8 cellular contexts compared by ENCODE assay signal in the genomic region with DNA sequence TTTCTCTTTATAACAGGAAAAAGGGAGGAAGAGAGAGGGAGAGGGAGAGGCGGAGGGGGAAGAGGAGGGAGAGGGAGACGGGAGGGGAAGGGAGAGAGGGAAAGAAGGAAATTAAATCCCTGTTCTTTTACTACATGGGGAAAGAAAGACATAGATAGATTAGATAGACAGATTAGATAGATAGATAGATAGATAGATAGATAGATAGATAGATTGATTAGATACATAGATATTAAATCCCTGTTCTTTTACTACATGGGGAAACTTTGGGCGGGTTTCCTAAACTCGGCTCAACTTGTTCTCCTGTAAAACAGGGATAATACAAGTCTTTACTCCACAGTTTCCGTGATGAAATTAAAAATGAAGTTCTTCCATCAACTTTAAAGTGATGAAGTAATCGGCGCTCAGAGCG. TPM values are rescaled to one million over a fixed set of nuclear protein-coding genes. Genes with fewer than 3 reads are reported as not detected.
DNase-seq lines count a peak whose midpoint lies in the region; ATAC-seq and TF ChIP-seq lines count a peak whose summit lies in the region.

No MANE protein-coding gene starts in this region.

- H3K27ac ChIP-seq in tibial nerve = peak overlapping the region in 2 of 4 donors; percentile 75 to 80

- no peaks in the 10 kb centered on the region for H3K27me3 Mint-ChIP-seq in activated T-cell treated with anti-CD3 and anti-CD28 coated beads, Interleukin-2, amount 50 U/mL, for 72 hours (ENCODE audit: low read depth)

- H3K36me3 Mint-ChIP-seq in activated T-cell treated with anti-CD3 and anti-CD28 coated beads, Interleukin-2, amount 50 U/mL, for 72 hours (ENCODE audit: insufficient read depth in 2 of 2) = peaks cover 14 to 34% of the 10 kb centered on the region in 2 donors

- in situ Hi-C loops in astrocyte of the spinal cord (cut with HindIII; ENCODE audit: low sequenced_read_pairs) = no loop called here

- intact Hi-C loops in lower leg skin (cut with DNase I; ENCODE audit: low total_unique reads) = no loop called here

- no peak for TF ChIP-seq EP300 in tibial nerve (IDR thresholded peaks at IDR 0.05)

- H3K27me3 ChIP-seq in tibial nerve = no peaks in the 10 kb centered on the region

- WGBS in lower leg skin, 2 donors = 2 to 9% methylated on average over 8 of the region's 8 CpGs
- WGBS in tibial nerve, 2 donors = 6 to 9% methylated on average over 8 of the region's 8 CpGs

- no peak for DNase-seq in activated T-cell treated with anti-CD3 and anti-CD28 coated beads, Interleukin-2, amount 50 U/mL, for 72 hours
- DNase-seq in activated T-cell treated with anti-CD3 and anti-CD28 coated beads, Interleukin-2, amount 50 U/mL, for 48 hours = no peak
- DNase-seq in astrocyte of the spinal cord (ENCODE audit: low read depth, low spot score) (no peak), lower leg skin (ENCODE audit: low spot score in 2 of 2) (no peak), tibial nerve (ENCODE audit: low spot score in 2 of 2) (no peak), NCI-H2196 treated with DMSO at 0.1 percent for 48 hours (lab: John Stamatoyannopoulos, UW; ENCODE audit: unreplicated experiment) (no peak), hypothalamus (lab: John Stamatoyannopoulos, UW) (no peak)

- peaks cover 55% of the 10 kb centered on the region for H3K4me1 Mint-ChIP-seq in activated T-cell treated with anti-CD3 and anti-CD28 coated beads, Interleukin-2, amount 50 U/mL, for 72 hours (ENCODE audit: low read depth)

- TF ChIP-seq POLR2A in lower leg skin (IDR thresholded peaks at IDR 0.05) = no peak
- no peak for TF ChIP-seq POLR2A in tibial nerve (IDR thresholded peaks at IDR 0.05)

- peak overlapping the region; percentile 93 for H3K27ac Mint-ChIP-seq in activated T-cell treated with anti-CD3 and anti-CD28 coated beads, Interleukin-2, amount 50 U/mL, for 72 hours

- no peaks in the 10 kb centered on the region for H3K9me3 Mint-ChIP-seq in activated T-cell treated with anti-CD3 and anti-CD28 coated beads, Interleukin-2, amount 50 U/mL, for 72 hours

- peak overlapping the region; percentile 83 to 95 for H3K4me3 Mint-ChIP-seq in activated T-cell treated with anti-CD3 and anti-CD28 coated beads, Interleukin-2, amount 50 U/mL, for 72 hours

- no peak for TF ChIP-seq CTCF in astrocyte of the spinal cord (IDR thresholded peaks at IDR 0.05; ENCODE audit: low read depth, low read length)
- no peak for TF ChIP-seq CTCF in lower leg skin (IDR thresholded peaks at IDR 0.05)
- no peak for TF ChIP-seq CTCF in tibial nerve (IDR thresholded peaks at IDR 0.05)

- peak overlapping the region; percentile 87 for H3K4me3 ChIP-seq in astrocyte of the spinal cord (ENCODE audit: low read depth, low read length)
- H3K4me3 ChIP-seq in lower leg skin (ENCODE audit: low read depth, poor library complexity, severe bottlenecking) = peak overlapping the region; percentile 63
- H3K4me3 ChIP-seq in tibial nerve = peak overlapping the region; percentile 74 to 98 (median 88)

- peaks cover 0 to 42% (median 4%) of the 10 kb centered on the region in 3 donors for H3K36me3 ChIP-seq in tibial nerve

- H3K4me1 ChIP-seq in tibial nerve = peaks cover 0 to 33% (median 7%) of the 10 kb centered on the region in 4 donors

- H3K9me3 ChIP-seq in tibial nerve = no peaks in the 10 kb centered on the region

- ATAC-seq in activated T-cell treated with anti-CD3 and anti-CD28 coated beads, Interleukin-2, amount 50 U/mL, for 72 hours (replicated peaks in 1 of 2) = no peak
- no peak for ATAC-seq in GM19397 (IDR thresholded peaks at IDR 0.05; ENCODE audit: unreplicated experiment)

RNA-seq across cellular contexts. Expression of gene RFWD3, which starts 0.7 kb away (rescaled TPM):
- 100 to 1,000 TPM; 114 TPM for total RNA-seq in activated T-cell treated with anti-CD3 and anti-CD28 coated beads, Interleukin-2, amount 50 U/mL, for 72 hours
- 10 to 100 TPM; 20.3 to 33.5 (median 23.0) TPM for total RNA-seq in lower leg skin
- total RNA-seq in tibial nerve = 10 to 100 TPM; 13.5 to 32.8 (median 21.0) TPM

RNA-seq across cellular contexts. Expression of gene MLKL, which starts 34.6 kb away (rescaled TPM):
- total RNA-seq in activated T-cell treated with anti-CD3 and anti-CD28 coated beads, Interleukin-2, amount 50 U/mL, for 72 hours = 10 to 100 TPM; 16.9 to 23.2 TPM
- total RNA-seq in lower leg skin (1 to 10 TPM; 1.9 to 4.8 (median 3.8) TPM), tibial nerve (10 to 100 TPM in 2 of 4 donors, 1 to 10 TPM in 2; 4.8 to 22.8 (median 10.2) TPM)

RNA-seq across cellular contexts. Expression of gene GLG1, which starts 59.1 kb away (rescaled TPM):
- 10 to 100 TPM; 67.4 to 72.3 TPM for total RNA-seq in activated T-cell treated with anti-CD3 and anti-CD28 coated beads, Interleukin-2, amount 50 U/mL, for 72 hours
- total RNA-seq in lower leg skin (100 to 1,000 TPM in 2 of 4 donors, 10 to 100 TPM in 2; 64.7 to 113 (median 92.5) TPM), tibial nerve (100 to 1,000 TPM; 161 to 176 (median 170) TPM)
